In the genomic region with DNA sequence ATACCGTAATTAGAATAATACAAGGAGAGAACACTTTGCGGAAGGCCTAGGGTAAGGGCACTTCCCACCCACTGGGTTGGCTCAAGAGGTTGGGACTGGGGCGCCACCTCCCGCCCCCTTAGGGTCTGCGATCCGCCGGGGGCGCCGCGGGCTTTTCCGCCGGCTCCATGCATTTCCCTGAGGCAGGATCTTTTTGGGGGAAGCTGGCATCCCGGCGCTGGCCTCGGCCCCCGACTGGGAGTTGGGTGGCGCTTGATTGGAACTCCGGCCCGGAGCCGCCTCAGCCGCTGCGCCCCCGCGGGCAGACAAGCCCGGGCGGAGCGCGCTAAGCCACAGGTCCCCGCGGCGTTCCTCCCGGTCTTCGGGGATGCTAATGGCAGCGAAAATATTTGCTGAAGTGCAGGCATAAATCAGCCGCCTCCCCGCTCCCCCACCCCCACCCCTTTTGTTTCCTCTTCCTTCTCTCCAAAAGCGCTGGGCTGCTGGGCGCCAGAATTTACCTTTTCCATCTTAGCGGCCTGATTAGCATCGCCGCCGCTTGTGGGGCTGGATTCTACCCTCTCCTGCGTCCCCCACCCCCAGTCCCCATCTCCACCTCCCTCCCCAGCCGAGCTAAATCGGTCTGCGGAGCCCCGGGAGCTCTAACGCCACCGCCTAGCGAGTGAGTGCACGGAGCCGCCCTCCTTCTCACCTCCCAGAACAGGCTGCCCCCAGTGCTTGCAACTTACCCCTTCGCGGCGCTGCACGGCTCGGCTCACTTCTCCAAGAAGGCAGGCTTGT, we compare ENCODE assay signal across 8 cellular contexts. TPM values are rescaled to one million over a fixed set of nuclear protein-coding genes. Genes with fewer than 3 reads are reported as not detected.
DNase-seq lines count a peak whose midpoint lies in the region; ATAC-seq and TF ChIP-seq lines count a peak whose summit lies in the region.

No MANE protein-coding gene starts in this region.

- H3K36me3 ChIP-seq in left ventricle myocardium inferior: no peaks in the 10 kb centered on the region

- peak overlapping the region; percentile 70 for H3K4me3 ChIP-seq in left ventricle myocardium inferior

- DNase-seq in activated naive CD4-positive, alpha-beta T cell treated with anti-CD3 and anti-CD28 coated beads, Interleukin-2, amount 50 U/mL, for 16 hours: no peak
- DNase-seq in activated T-helper 1 cell treated with anti-CD3 and anti-CD28 coated beads, Interleukin-12 subunit alpha, Interleukin-12 subunit beta, Interleukin-2, Interleukin-4 antibody, amounts not matched to agents 30 ng/mL and 10 ng/mL and 1 ng/mL, durations not matched to agents 14 hours and 24 hours and 36 hours (ENCODE audit: low spot score): no peak
- DNase-seq in left ventricle myocardium inferior (no peak), posterior vena cava (ENCODE audit: low spot score) (peak; percentile 84)

- peaks cover 26% of the 10 kb centered on the region for H3K27me3 Mint-ChIP-seq in activated naive CD4-positive, alpha-beta T cell treated with anti-CD3 and anti-CD28 coated beads, Interleukin-2, amount 50 U/mL, for 24 hours
- peaks cover 57% of the 10 kb centered on the region for H3K27me3 Mint-ChIP-seq in activated T-helper 1 cell treated with anti-CD3 and anti-CD28 coated beads, Interleukin-12 subunit alpha, Interleukin-12 subunit beta, Interleukin-2, Interleukin-4 antibody, amounts not matched to agents 30 ng/mL and 10 ng/mL and 1 ng/mL, durations not matched to agents 14 hours and 24 hours and 36 hours (ENCODE audit: insufficient read depth)

- H3K27ac ChIP-seq in left ventricle myocardium inferior (replicated peaks): peak overlapping the region; percentile 77

- no peaks in the 10 kb centered on the region for H3K9me3 Mint-ChIP-seq in activated naive CD4-positive, alpha-beta T cell treated with anti-CD3 and anti-CD28 coated beads, Interleukin-2, amount 50 U/mL, for 24 hours
- H3K9me3 Mint-ChIP-seq in activated T-helper 1 cell treated with anti-CD3 and anti-CD28 coated beads, Interleukin-12 subunit alpha, Interleukin-12 subunit beta, Interleukin-2, Interleukin-4 antibody, amounts not matched to agents 30 ng/mL and 10 ng/mL and 1 ng/mL, durations not matched to agents 14 hours and 24 hours and 36 hours: no peaks in the 10 kb centered on the region

- no peak overlapping the region for H3K27ac Mint-ChIP-seq in activated naive CD4-positive, alpha-beta T cell treated with anti-CD3 and anti-CD28 coated beads, Interleukin-2, amount 50 U/mL, for 24 hours
- no peak overlapping the region for H3K27ac Mint-ChIP-seq in activated T-helper 1 cell treated with anti-CD3 and anti-CD28 coated beads, Interleukin-12 subunit alpha, Interleukin-12 subunit beta, Interleukin-2, Interleukin-4 antibody, amounts not matched to agents 30 ng/mL and 10 ng/mL and 1 ng/mL, durations not matched to agents 14 hours and 24 hours and 36 hours

- no peaks in the 10 kb centered on the region for H3K36me3 Mint-ChIP-seq in activated naive CD4-positive, alpha-beta T cell treated with anti-CD3 and anti-CD28 coated beads, Interleukin-2, amount 50 U/mL, for 24 hours
- H3K36me3 Mint-ChIP-seq in activated T-helper 1 cell treated with anti-CD3 and anti-CD28 coated beads, Interleukin-12 subunit alpha, Interleukin-12 subunit beta, Interleukin-2, Interleukin-4 antibody, amounts not matched to agents 30 ng/mL and 10 ng/mL and 1 ng/mL, durations not matched to agents 14 hours and 24 hours and 36 hours (ENCODE audit: low read depth): no peaks in the 10 kb centered on the region

- peaks cover 92% of the 10 kb centered on the region for H3K4me1 ChIP-seq in left ventricle myocardium inferior

- peak overlapping the region; percentile 44 for H3K4me3 Mint-ChIP-seq in activated naive CD4-positive, alpha-beta T cell treated with anti-CD3 and anti-CD28 coated beads, Interleukin-2, amount 50 U/mL, for 24 hours
- H3K4me3 Mint-ChIP-seq in activated T-helper 1 cell treated with anti-CD3 and anti-CD28 coated beads, Interleukin-12 subunit alpha, Interleukin-12 subunit beta, Interleukin-2, Interleukin-4 antibody, amounts not matched to agents 30 ng/mL and 10 ng/mL and 1 ng/mL, durations not matched to agents 14 hours and 24 hours and 36 hours: peak overlapping the region; percentile 41

- no peaks in the 10 kb centered on the region for H3K27me3 ChIP-seq in left ventricle myocardium inferior (ENCODE audit: low read depth)

- H3K9me3 ChIP-seq in left ventricle myocardium inferior (replicated peaks): no peaks in the 10 kb centered on the region

- peaks cover 4% of the 10 kb centered on the region for H3K4me1 Mint-ChIP-seq in activated naive CD4-positive, alpha-beta T cell treated with anti-CD3 and anti-CD28 coated beads, Interleukin-2, amount 50 U/mL, for 24 hours
- peaks cover 6% of the 10 kb centered on the region for H3K4me1 Mint-ChIP-seq in activated T-helper 1 cell treated with anti-CD3 and anti-CD28 coated beads, Interleukin-12 subunit alpha, Interleukin-12 subunit beta, Interleukin-2, Interleukin-4 antibody, amounts not matched to agents 30 ng/mL and 10 ng/mL and 1 ng/mL, durations not matched to agents 14 hours and 24 hours and 36 hours (ENCODE audit: low read depth)

- intact Hi-C loops in activated T-helper 1 cell treated with anti-CD3 and anti-CD28 coated beads, Interleukin-12 subunit alpha, Interleukin-12 subunit beta, Interleukin-2, Interleukin-4 antibody, amounts not matched to agents 30 ng/mL and 10 ng/mL and 1 ng/mL, durations not matched to agents 14 hours and 24 hours and 36 hours (cut with micrococcal nuclease): no loop called here
- intact Hi-C loops in left ventricle myocardium inferior (cut with micrococcal nuclease): no loop called here
- intact Hi-C loops in posterior vena cava (cut with DNase I): no loop called here

- TF ChIP-seq CTCF in left ventricle myocardium inferior (IDR thresholded peaks at IDR 0.05; ENCODE audit: borderline replicate concordance): no peak

- ATAC-seq in HG03196 (IDR thresholded peaks at IDR 0.05; ENCODE audit: unreplicated experiment): no peak
- no peak for ATAC-seq in HG03457 (IDR thresholded peaks at IDR 0.05; ENCODE audit: unreplicated experiment)
- no peak for ATAC-seq in HG03280 (IDR thresholded peaks at IDR 0.05; ENCODE audit: unreplicated experiment)

RNA-seq across cellular contexts. Expression of a gene that starts 5.1 kb away (rescaled TPM):
- 0.07 and 0.10 TPM in 2 replicates for total RNA-seq in activated T-helper 1 cell treated with anti-CD3 and anti-CD28 coated beads, Interleukin-12 subunit alpha, Interleukin-12 subunit beta, Interleukin-2, Interleukin-4 antibody, amounts not matched to agents 30 ng/mL and 10 ng/mL and 1 ng/mL, durations not matched to agents 14 hours and 24 hours and 36 hours
- total RNA-seq in left ventricle myocardium inferior: 15.6 TPM
- 1 to 10 TPM; 7.1 to 8.4 TPM for total RNA-seq in posterior vena cava
